41 cellular contexts compared by ENCODE assay signal in genomic region chr1:174721246-174721645, GRCh38.
"Had no signal": no experiment of that assay in that cellular context is flagged by ENCODE, and none has a peak within 500 bp of the region (broad histone marks: within the 10 kb centered on the region; RNA-seq: fewer than 3 reads in every experiment).

No MANE protein-coding gene starts in this region.

- FAIRE-seq: astrocyte, bronchial epithelial cell had no signal

- H3K27ac Mint-ChIP-seq: activated naive CD4-positive, alpha-beta T cell treated with anti-CD3 and anti-CD28 coated beads for 36 hours; activated naive CD4-positive, alpha-beta T cell treated with anti-CD3 and anti-CD28 coated beads, Interleukin-2, amount 10 ng/mL, durations not matched to agents 7 days and 5 days; activated naive CD4-positive, alpha-beta T cell treated with anti-CD3 and anti-CD28 coated beads, Interleukin-2, amount 50 U/mL, for 24 hours; activated naive CD4-positive, alpha-beta T cell treated with anti-CD3 and anti-CD28 coated beads, Interleukin-2, amount 50 U/mL, for 72 hours; activated naive CD8-positive, alpha-beta T cell; activated naive CD8-positive, alpha-beta T cell treated with anti-CD3 and anti-CD28 coated beads for 36 hours; activated naive CD8-positive, alpha-beta T cell treated with anti-CD3 and anti-CD28 coated beads, Interleukin-2, amount 10 ng/mL, durations not matched to agents 7 days and 5 days; activated naive CD8-positive, alpha-beta T cell treated with anti-CD3 and anti-CD28 coated beads, Interleukin-2, amount 50 U/mL, for 24 hours; activated T-cell treated with anti-CD3 and anti-CD28 coated beads, Interleukin-2, amount 50 U/mL, for 24 hours; activated T-cell treated with anti-CD3 and anti-CD28 coated beads, Interleukin-2, amount 50 U/mL, for 72 hours; activated T-helper 1 cell treated with anti-CD3 and anti-CD28 coated beads, Interleukin-12 subunit alpha, Interleukin-12 subunit beta, Interleukin-2, Interleukin-4 antibody, amounts not matched to agents 30 ng/mL and 10 ng/mL and 1 ng/mL, durations not matched to agents 14 hours and 24 hours and 36 hours; activated T-helper 17 cell treated with anti-CD3 and anti-CD28 coated beads, Interleukin-2, amount 50 U/mL, for 72 hours; activated T-helper 2 cell treated with anti-CD3 and anti-CD28 coated beads, Interferon-gamma antibody, Interleukin-2, Interleukin-4, amounts not matched to agents 10 μg/mL and 5 μg/mL and 100 μg/mL, durations not matched to agents 14 hours and 24 hours and 36 hours; brain had no signal

- H3K4me3 Mint-ChIP-seq: activated naive CD4-positive, alpha-beta T cell treated with anti-CD3 and anti-CD28 coated beads for 36 hours; activated naive CD4-positive, alpha-beta T cell treated with anti-CD3 and anti-CD28 coated beads, Interleukin-2, amount 10 ng/mL, durations not matched to agents 7 days and 5 days; activated naive CD4-positive, alpha-beta T cell treated with anti-CD3 and anti-CD28 coated beads, Interleukin-2, amount 50 U/mL, for 24 hours; activated naive CD8-positive, alpha-beta T cell; activated naive CD8-positive, alpha-beta T cell treated with anti-CD3 and anti-CD28 coated beads for 36 hours; activated naive CD8-positive, alpha-beta T cell treated with anti-CD3 and anti-CD28 coated beads, Interleukin-2, amount 10 ng/mL, durations not matched to agents 7 days and 5 days; activated naive CD8-positive, alpha-beta T cell treated with anti-CD3 and anti-CD28 coated beads, Interleukin-2, amount 50 U/mL, for 24 hours; activated T-cell treated with anti-CD3 and anti-CD28 coated beads, Interleukin-2, amount 50 U/mL, for 24 hours; activated T-cell treated with anti-CD3 and anti-CD28 coated beads, Interleukin-2, amount 50 U/mL, for 4 hours; activated T-cell treated with anti-CD3 and anti-CD28 coated beads, Interleukin-2, amount 50 U/mL, for 72 hours; activated T-helper 1 cell treated with anti-CD3 and anti-CD28 coated beads, Interleukin-12 subunit alpha, Interleukin-12 subunit beta, Interleukin-2, Interleukin-4 antibody, amounts not matched to agents 30 ng/mL and 10 ng/mL and 1 ng/mL, durations not matched to agents 14 hours and 24 hours and 36 hours; activated T-helper 17 cell treated with anti-CD3 and anti-CD28 coated beads, Interleukin-2, amount 50 U/mL, for 72 hours; brain; central memory CD8-positive, alpha-beta T cell had no signal

- ATAC-seq: activated naive CD4-positive, alpha-beta T cell treated with anti-CD3 and anti-CD28 coated beads, Interleukin-2, amount 50 U/mL, for 72 hours; activated naive CD8-positive, alpha-beta T cell treated with anti-CD3 and anti-CD28 coated beads, Interleukin-2, amount 50 U/mL, for 24 hours; activated T-cell treated with anti-CD3 and anti-CD28 coated beads, Interleukin-2, amount 50 U/mL, for 4 hours; activated T-cell treated with anti-CD3 and anti-CD28 coated beads, Interleukin-2, amount 50 U/mL, for 72 hours; activated T-helper 17 cell treated with anti-CD3 and anti-CD28 coated beads, Interleukin-2, amount 50 U/mL, for 72 hours; body of pancreas had no signal

- H3K4me1 Mint-ChIP-seq: activated naive CD4-positive, alpha-beta T cell treated with anti-CD3 and anti-CD28 coated beads, Interleukin-2, amount 10 ng/mL, durations not matched to agents 7 days and 5 days; activated naive CD4-positive, alpha-beta T cell treated with anti-CD3 and anti-CD28 coated beads, Interleukin-2, amount 50 U/mL, for 24 hours; activated naive CD8-positive, alpha-beta T cell treated with anti-CD3 and anti-CD28 coated beads, Interleukin-2, amount 50 U/mL, for 24 hours; activated T-helper 17 cell treated with anti-CD3 and anti-CD28 coated beads, Interleukin-2, amount 50 U/mL, for 72 hours had no signal

- H3K27ac ChIP-seq: adrenal gland, ascending aorta, body of pancreas, brain microvascular endothelial cell, breast epithelium, cardiac muscle cell had no signal

- DNase-seq: activated effector memory CD4-positive, alpha-beta T cell treated with anti-CD3 and anti-CD28 coated beads, Interleukin-2, amount 50 U/mL, for 16 hours; activated effector memory CD4-positive, alpha-beta T cell treated with Interleukin-2 at 50 U/mL for 16 hours; activated gamma-delta T cell; activated gamma-delta T cell treated with Interleukin-2 at 50 U/mL for 16 hours; activated naive CD4-positive, alpha-beta T cell; activated naive CD4-positive, alpha-beta T cell treated with anti-CD3 and anti-CD28 coated beads for 36 hours; activated naive CD4-positive, alpha-beta T cell treated with anti-CD3 and anti-CD28 coated beads, Interleukin-2, amount 10 ng/mL, durations not matched to agents 7 days and 5 days; activated naive CD4-positive, alpha-beta T cell treated with anti-CD3 and anti-CD28 coated beads, Interleukin-2, amount 50 U/mL, for 16 hours; activated naive CD4-positive, alpha-beta T cell treated with Interleukin-2 at 50 U/mL for 16 hours; activated naive CD8-positive, alpha-beta T cell treated with anti-CD3 and anti-CD28 coated beads for 36 hours; activated naive CD8-positive, alpha-beta T cell treated with anti-CD3 and anti-CD28 coated beads, Interleukin-2, amount 10 ng/mL, durations not matched to agents 7 days and 5 days; activated naive CD8-positive, alpha-beta T cell treated with anti-CD3 and anti-CD28 coated beads, Interleukin-2, amount 50 U/mL, for 24 hours; activated T-cell treated with anti-CD3 and anti-CD28 coated beads for 4 hours; activated T-cell treated with anti-CD3 and anti-CD28 coated beads, Interleukin-2, amount 50 U/mL, for 1 hour; activated T-cell treated with anti-CD3 and anti-CD28 coated beads, Interleukin-2, amount 50 U/mL, for 24 hours; activated T-cell treated with anti-CD3 and anti-CD28 coated beads, Interleukin-2, amount 50 U/mL, for 4 hours; activated T-cell treated with anti-CD3 and anti-CD28 coated beads, Interleukin-2, amount 50 U/mL, for 48 hours; activated T-cell treated with anti-CD3 and anti-CD28 coated beads, Interleukin-2, amount 50 U/mL, for 72 hours; adrenal gland; amniotic stem cell; amygdala; anterior cingulate cortex; aorta; body of pancreas; brain microvascular endothelial cell; caudate nucleus; central memory CD4-positive, alpha-beta T cell; cerebellar nuclear complex had no signal

- H3K4me1 ChIP-seq: adrenal gland, ascending aorta, body of pancreas, breast epithelium had no signal

- H3K36me3 ChIP-seq: adrenal gland, ascending aorta, brain microvascular endothelial cell, breast epithelium, cardiac muscle cell had no signal

- H3K9me3 Mint-ChIP-seq: activated naive CD4-positive, alpha-beta T cell treated with anti-CD3 and anti-CD28 coated beads for 36 hours; activated naive CD4-positive, alpha-beta T cell treated with anti-CD3 and anti-CD28 coated beads, Interleukin-2, amount 10 ng/mL, durations not matched to agents 7 days and 5 days; activated naive CD4-positive, alpha-beta T cell treated with anti-CD3 and anti-CD28 coated beads, Interleukin-2, amount 50 U/mL, for 24 hours; activated naive CD4-positive, alpha-beta T cell treated with anti-CD3 and anti-CD28 coated beads, Interleukin-2, amount 50 U/mL, for 72 hours; activated naive CD8-positive, alpha-beta T cell treated with anti-CD3 and anti-CD28 coated beads, Interleukin-2, amount 10 ng/mL, durations not matched to agents 7 days and 5 days; activated naive CD8-positive, alpha-beta T cell treated with anti-CD3 and anti-CD28 coated beads, Interleukin-2, amount 50 U/mL, for 24 hours; activated T-cell treated with anti-CD3 and anti-CD28 coated beads, Interleukin-2, amount 50 U/mL, for 24 hours; activated T-cell treated with anti-CD3 and anti-CD28 coated beads, Interleukin-2, amount 50 U/mL, for 4 hours; activated T-cell treated with anti-CD3 and anti-CD28 coated beads, Interleukin-2, amount 50 U/mL, for 72 hours; activated T-helper 1 cell treated with anti-CD3 and anti-CD28 coated beads, Interleukin-12 subunit alpha, Interleukin-12 subunit beta, Interleukin-2, Interleukin-4 antibody, amounts not matched to agents 30 ng/mL and 10 ng/mL and 1 ng/mL, durations not matched to agents 14 hours and 24 hours and 36 hours; activated T-helper 2 cell treated with anti-CD3 and anti-CD28 coated beads, Interferon-gamma antibody, Interleukin-2, Interleukin-4, amounts not matched to agents 10 μg/mL and 5 μg/mL and 100 μg/mL, durations not matched to agents 14 hours and 24 hours and 36 hours; central memory CD8-positive, alpha-beta T cell had no signal

- H3K27me3 ChIP-seq: adrenal gland, ascending aorta, body of pancreas, brain microvascular endothelial cell, breast epithelium, cardiac muscle cell had no signal

- H3K27me3 Mint-ChIP-seq: activated naive CD4-positive, alpha-beta T cell treated with anti-CD3 and anti-CD28 coated beads, Interleukin-2, amount 10 ng/mL, durations not matched to agents 7 days and 5 days; activated naive CD4-positive, alpha-beta T cell treated with anti-CD3 and anti-CD28 coated beads, Interleukin-2, amount 50 U/mL, for 24 hours; activated naive CD8-positive, alpha-beta T cell; activated naive CD8-positive, alpha-beta T cell treated with anti-CD3 and anti-CD28 coated beads for 36 hours; activated naive CD8-positive, alpha-beta T cell treated with anti-CD3 and anti-CD28 coated beads, Interleukin-2, amount 10 ng/mL, durations not matched to agents 7 days and 5 days; activated naive CD8-positive, alpha-beta T cell treated with anti-CD3 and anti-CD28 coated beads, Interleukin-2, amount 50 U/mL, for 24 hours; activated T-cell treated with anti-CD3 and anti-CD28 coated beads, Interleukin-2, amount 50 U/mL, for 24 hours; activated T-helper 17 cell treated with anti-CD3 and anti-CD28 coated beads, Interleukin-2, amount 50 U/mL, for 72 hours; brain; central memory CD8-positive, alpha-beta T cell had no signal

- H3K9me3 ChIP-seq: adrenal gland, ascending aorta, body of pancreas, breast epithelium had no signal

- H3K36me3 Mint-ChIP-seq: activated naive CD4-positive, alpha-beta T cell treated with anti-CD3 and anti-CD28 coated beads, Interleukin-2, amount 10 ng/mL, durations not matched to agents 7 days and 5 days; activated naive CD8-positive, alpha-beta T cell treated with anti-CD3 and anti-CD28 coated beads, Interleukin-2, amount 10 ng/mL, durations not matched to agents 7 days and 5 days had no signal

- H3K4me3 ChIP-seq: adrenal gland, ascending aorta, body of pancreas, breast epithelium, cardiac muscle cell had no signal
